9 cellular contexts compared by ENCODE assay signal in the genomic region with DNA sequence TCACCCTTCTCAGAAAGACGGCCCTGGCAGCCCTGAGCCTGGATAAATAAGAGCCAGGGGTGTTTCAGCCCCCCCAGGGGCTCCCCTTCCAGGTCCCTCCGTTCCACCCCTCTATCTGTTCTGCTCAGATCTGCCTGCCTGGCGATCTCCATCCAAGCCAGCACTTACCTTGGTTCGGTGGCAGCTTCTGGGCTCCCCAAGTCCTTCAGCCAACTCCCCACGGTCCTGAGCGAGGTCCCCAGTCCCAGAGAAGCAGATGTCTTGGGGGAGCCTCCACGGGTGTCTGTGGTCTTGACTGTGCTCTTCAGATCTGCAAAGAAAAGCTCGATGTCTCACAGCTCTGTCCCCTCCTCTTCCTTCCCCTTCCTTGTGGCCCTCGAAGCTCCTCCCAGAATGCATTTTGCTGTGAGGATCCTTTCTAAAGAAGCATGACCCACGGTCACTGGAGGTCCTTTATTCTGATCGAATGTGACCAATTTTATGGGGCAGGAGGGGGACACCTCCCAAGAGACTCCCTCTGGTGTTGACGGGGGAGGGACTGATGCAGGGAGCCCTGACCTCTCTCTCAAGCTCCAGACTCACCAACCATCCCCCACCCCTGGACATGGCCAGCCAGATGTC. TPM values are rescaled to one million over a fixed set of nuclear protein-coding genes. Genes with fewer than 3 reads are reported as not detected.
A peak's percentile ranks its signal among the peaks of the same experiment; 100 is the strongest.
DNase-seq lines count a peak whose midpoint lies in the region; ATAC-seq and TF ChIP-seq lines count a peak whose summit lies in the region.
"Had no signal": no experiment of that assay in that cellular context is flagged by ENCODE, and none has a peak within 500 bp of the region (broad histone marks: within the 10 kb centered on the region; RNA-seq: fewer than 3 reads in every experiment).

A gene with protein sequence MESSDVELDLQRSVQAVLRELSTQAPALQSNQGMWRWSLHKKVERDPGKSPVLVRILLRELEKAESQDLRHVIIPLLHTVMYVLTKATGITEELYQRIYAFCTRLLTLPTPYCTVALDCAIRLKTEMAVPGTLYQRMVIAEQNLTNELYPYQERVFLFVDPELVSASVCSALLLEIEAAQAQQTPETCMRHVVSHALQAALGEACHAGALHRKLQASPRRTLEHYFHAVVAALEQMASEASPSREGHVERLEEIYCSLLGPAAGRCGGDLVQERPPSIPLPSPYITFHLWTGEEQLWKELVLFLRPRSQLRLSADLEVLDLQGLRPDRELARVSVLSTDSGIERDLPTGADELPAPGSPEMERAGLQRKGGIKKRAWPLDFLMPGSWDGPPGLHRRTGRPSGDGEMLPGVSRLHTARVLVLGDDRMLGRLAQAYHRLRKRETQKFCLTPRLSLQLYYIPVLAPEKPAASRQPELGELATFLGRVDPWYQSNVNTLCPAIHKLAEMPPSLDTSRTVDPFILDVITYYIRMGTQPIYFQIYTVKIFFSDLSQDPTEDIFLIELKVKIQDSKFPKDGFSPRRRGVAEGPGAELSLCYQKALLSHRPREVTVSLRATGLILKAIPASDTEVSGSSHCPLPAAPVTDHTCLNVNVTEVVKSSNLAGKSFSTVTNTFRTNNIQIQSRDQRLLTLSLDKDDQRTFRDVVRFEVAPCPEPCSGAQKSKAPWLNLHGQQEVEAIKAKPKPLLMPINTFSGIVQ (minus strand): TSS at position 314 of the 621 bp plus-strand sequence. CDS start 17,880 bp downstream, outside the sequence.

- H3K4me1 ChIP-seq in skeletal muscle tissue (ENCODE audit: control insufficient read depth in 3 of 3, insufficient read depth in 3 of 3, low read length in 3 of 3), result peaks cover 0 to 3% (median 0%) of the 10 kb centered on the region in 3 donors
- H3K4me1 ChIP-seq: prostate gland had no signal

- DNase-seq in activated CD4-positive, alpha-beta T cell treated with anti-CD3 and anti-CD28 coated beads for 36 hours, result no peak
- no peak for DNase-seq in activated CD4-positive, alpha-beta T cell treated with anti-CD3 and anti-CD28 coated beads, Interleukin-2, amount 50 U/mL, for 4 hours
- DNase-seq in HL-60 (ENCODE audit: low read depth in 1 of 2, low spot score in 1 of 2) (no peak), mucosa of gallbladder (ENCODE audit: low spot score) (no peak), DMS 273 (lab: John Stamatoyannopoulos, UW; ENCODE audit: unreplicated experiment) (no peak), HCEC 1CT (no peak)
- no peak for DNase-seq in central memory CD8-positive, alpha-beta T cell (ENCODE audit: low spot score in 2 of 2)

- peaks cover 29% of the 10 kb centered on the region for H3K4me1 Mint-ChIP-seq in activated CD4-positive, alpha-beta T cell treated with anti-CD3 and anti-CD28 coated beads for 36 hours
- H3K4me1 Mint-ChIP-seq in central memory CD8-positive, alpha-beta T cell, result peaks cover 37% of the 10 kb centered on the region

- no peaks in the 10 kb centered on the region for H3K27me3 Mint-ChIP-seq in activated CD4-positive, alpha-beta T cell treated with anti-CD3 and anti-CD28 coated beads for 36 hours
- H3K27me3 Mint-ChIP-seq in central memory CD8-positive, alpha-beta T cell, result no peaks in the 10 kb centered on the region

- POLR2A ChIA-PET in activated CD4-positive, alpha-beta T cell treated with anti-CD3 and anti-CD28 coated beads for 36 hours (lab: Charles Lee), result no interaction called here

- H3K4me3 Mint-ChIP-seq in activated CD4-positive, alpha-beta T cell treated with anti-CD3 and anti-CD28 coated beads for 36 hours, result peak within 1 kb of the TSS; percentile 66
- peak within 1 kb of the TSS; percentile 43 for H3K4me3 Mint-ChIP-seq in central memory CD8-positive, alpha-beta T cell

- no peaks in the 10 kb centered on the region for H3K36me3 ChIP-seq in skeletal muscle tissue (ENCODE audit: control insufficient read depth in 3 of 3, insufficient read depth in 3 of 3, low read length in 3 of 3)
- H3K36me3 ChIP-seq: prostate gland had no signal

- no peak for TF ChIP-seq CTCF in HL-60 (IDR thresholded peaks at IDR 0.05; ENCODE audit: insufficient read depth, low read length)

- H3K27me3 ChIP-seq in HL-60 (ENCODE audit: insufficient read depth, poor library complexity, severe bottlenecking) (no peaks in the 10 kb centered on the region), skeletal muscle tissue (ENCODE audit: control insufficient read depth in 3 of 3, insufficient read depth in 3 of 3, low read length in 3 of 3) (peaks cover 3 to 5% (median 4%) of the 10 kb centered on the region in 3 donors)

- peak within 1 kb of the TSS; percentile 59 for H3K27ac Mint-ChIP-seq in activated CD4-positive, alpha-beta T cell treated with anti-CD3 and anti-CD28 coated beads for 36 hours
- peak within 1 kb of the TSS; percentile 27 for H3K27ac Mint-ChIP-seq in central memory CD8-positive, alpha-beta T cell (ENCODE audit: low read depth)

- no peaks in the 10 kb centered on the region for H3K9me3 Mint-ChIP-seq in activated CD4-positive, alpha-beta T cell treated with anti-CD3 and anti-CD28 coated beads for 36 hours (ENCODE audit: low read depth)
- H3K9me3 Mint-ChIP-seq in central memory CD8-positive, alpha-beta T cell, result no peaks in the 10 kb centered on the region

- no peaks in the 10 kb centered on the region for H3K36me3 Mint-ChIP-seq in activated CD4-positive, alpha-beta T cell treated with anti-CD3 and anti-CD28 coated beads for 36 hours (ENCODE audit: low read depth)
- peaks cover 4% of the 10 kb centered on the region for H3K36me3 Mint-ChIP-seq in central memory CD8-positive, alpha-beta T cell (ENCODE audit: insufficient read depth)

- peak; percentile 56 for ATAC-seq in activated CD4-positive, alpha-beta T cell treated with anti-CD3 and anti-CD28 coated beads for 36 hours
- ATAC-seq in central memory CD8-positive, alpha-beta T cell (replicated peaks; ENCODE audit: extremely low read depth, poor library complexity, severe bottlenecking), result peak; percentile 77

- CTCF ChIA-PET in activated CD4-positive, alpha-beta T cell treated with anti-CD3 and anti-CD28 coated beads for 36 hours (lab: Charles Lee), result interaction anchor here (0.6 to 1.0 kb wide), 3 partner anchors 34 to 131 kb away, joined by 3 read pairs; no protein-coding TSS in a partner anchor

- no peaks in the 10 kb centered on the region for H3K9me3 ChIP-seq in skeletal muscle tissue (ENCODE audit: control insufficient read depth in 3 of 3, low read length in 3 of 3)
- H3K9me3 ChIP-seq: prostate gland had no signal

- peak within 1 kb of the TSS in 1 of 3 donors; percentile 8 for H3K9ac ChIP-seq in skeletal muscle tissue (ENCODE audit: low read depth in 1 of 3, low read length in 3 of 3)

- H3K27ac ChIP-seq in HL-60 (replicated peaks) (0 out of 2 replicates have a peak within 1 kb of the TSS, but pooled peaks have one; percentile 32), skeletal muscle tissue (ENCODE audit: low read depth, low read length) (no peak within 1 kb of the TSS)
- H3K27ac ChIP-seq: prostate gland had no signal

- H3K4me3 ChIP-seq in HL-60 (replicated peaks; ENCODE audit: insufficient read depth, low read length), result peak within 1 kb of the TSS; percentile 20; the same call in 1 of the 2 replicates
- H3K4me3 ChIP-seq in skeletal muscle tissue (ENCODE audit: low read length in 3 of 3), result peak within 1 kb of the TSS in 2 of 3 donors; percentile 13 to 27
- H3K4me3 ChIP-seq: prostate gland had no signal

- intact Hi-C loops in activated CD4-positive, alpha-beta T cell treated with anti-CD3 and anti-CD28 coated beads for 36 hours (cut with DNase I, micrococcal nuclease), result no loop called here

RNA-seq across cellular contexts. Expression of the gene that starts here (rescaled TPM):
- total RNA-seq in activated CD4-positive, alpha-beta T cell treated with anti-CD3 and anti-CD28 coated beads for 36 hours, result 1 to 10 TPM in 1 of 2 experiments, under 1 TPM in 1; 0.96 to 1.8 TPM
- total RNA-seq in skeletal muscle tissue (0.52 TPM), mucosa of gallbladder (2.8 TPM)
